Comparison of ENCODE assay signal across 7 cellular contexts in the genomic region with DNA sequence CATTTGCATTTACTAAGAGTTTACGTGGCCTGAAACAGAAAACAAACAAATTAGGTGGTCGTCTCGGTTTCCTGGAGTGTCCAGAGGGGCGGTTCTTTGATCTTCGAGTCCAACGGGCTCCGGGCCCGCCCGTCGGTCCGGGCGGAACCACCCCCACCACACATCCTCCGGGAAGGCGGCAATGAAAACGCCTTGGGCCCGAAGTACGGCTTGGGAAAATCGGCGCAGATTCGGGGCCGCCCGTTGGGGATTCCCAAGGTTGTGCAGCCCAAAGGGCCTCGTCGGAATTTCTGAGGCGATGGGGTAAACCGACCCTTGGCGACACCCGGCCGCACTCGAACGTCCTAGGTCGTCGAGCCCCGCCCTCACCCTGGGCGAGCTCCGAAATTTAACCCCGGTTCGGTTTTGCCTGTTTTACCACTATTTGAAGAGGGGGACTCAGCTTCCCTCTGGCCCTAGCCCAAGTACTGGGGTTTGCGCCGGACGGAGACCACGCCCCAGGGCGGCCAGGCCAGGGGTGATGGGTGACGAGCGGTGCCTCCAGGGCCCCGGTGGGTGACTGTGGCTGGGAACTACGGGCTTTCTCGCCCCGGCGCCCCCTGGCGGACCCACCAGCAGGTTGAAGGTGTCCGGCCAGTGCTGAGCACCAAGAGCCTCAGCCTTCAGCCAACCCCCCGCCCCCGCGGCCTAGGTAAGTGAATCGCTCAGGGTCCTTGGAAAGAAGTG. TPM values are rescaled to one million over a fixed set of nuclear protein-coding genes. Genes with fewer than 3 reads are reported as not detected.
DNase-seq lines count a peak whose midpoint lies in the region; ATAC-seq and TF ChIP-seq lines count a peak whose summit lies in the region.

No MANE protein-coding gene starts in this region.

- H3F3A ChIP-seq in SU-DHL-6 (ENCODE audit: insufficient read depth) = peaks cover 17% of the 10 kb centered on the region; the same call in 1 of the 2 replicates

- peak; percentile 74 for ATAC-seq in GM18520 (IDR thresholded peaks at IDR 0.05; ENCODE audit: unreplicated experiment)
- peak; percentile 67 for ATAC-seq in HG02840 (IDR thresholded peaks at IDR 0.05; ENCODE audit: low FRiP score, unreplicated experiment)

- intact Hi-C loops in ascending aorta (cut with DNase I) = loop anchor here (5.0 kb wide), 2 partner anchors 39 to 456 kb away; a partner anchor contains a TSS

- no peaks in the 10 kb centered on the region for H3K79me2 ChIP-seq in SU-DHL-6 (ENCODE audit: insufficient read depth, low read length)

- peak; percentile 42 to 91 for DNase-seq in ascending aorta (ENCODE audit: low spot score in 2 of 2)
- DNase-seq in iPS DF 19.7 (ENCODE audit: low read depth, low spot score) = peak; percentile 47
- no peak for DNase-seq in ACHN

- H3K9me2 ChIP-seq in SU-DHL-6 (replicated peaks; ENCODE audit: insufficient read depth, low read length) = no peaks in the 10 kb centered on the region

- peak overlapping the region; percentile 44 for H2AFZ ChIP-seq in SU-DHL-6 (ENCODE audit: low read depth, low read length, severe bottlenecking)

- in situ Hi-C loops in ACHN (cut with HindIII; ENCODE audit: low pct_ligation_motif_present, low pct_unique_long_range_greater_than_20kb, low sequenced_read_pairs) = no loop called here

- no peaks in the 10 kb centered on the region for H3K9me3 ChIP-seq in SU-DHL-6 (ENCODE audit: insufficient read depth, low read length)
- no peaks in the 10 kb centered on the region for H3K9me3 ChIP-seq in ascending aorta
- no peaks in the 10 kb centered on the region for H3K9me3 ChIP-seq in skeletal muscle tissue (ENCODE audit: control insufficient read depth in 3 of 3, low read length in 3 of 3)

- H3K9ac ChIP-seq in SU-DHL-6 (ENCODE audit: low read length) (peak overlapping the region; percentile 40), skeletal muscle tissue (ENCODE audit: low read depth in 1 of 3, low read length in 3 of 3) (peak overlapping the region; percentile 28 to 64 (median 52))

- H4K20me1 ChIP-seq in SU-DHL-6 (ENCODE audit: low read depth, low read length) = no peaks in the 10 kb centered on the region

- H3K4me3 ChIP-seq in SU-DHL-6 (ENCODE audit: insufficient read depth, low read length, poor library complexity, severe bottlenecking) (peak overlapping the region; percentile 46), ascending aorta (peak overlapping the region; percentile 50 to 68), skeletal muscle tissue (ENCODE audit: low read length in 3 of 3) (peak overlapping the region; percentile 56 to 59 (median 58))

- H3K27me3 ChIP-seq in SU-DHL-6 (ENCODE audit: low read length) (no peaks in the 10 kb centered on the region), ascending aorta (no peaks in the 10 kb centered on the region), skeletal muscle tissue (ENCODE audit: control insufficient read depth in 3 of 3, insufficient read depth in 3 of 3, low read length in 3 of 3) (no peaks in the 10 kb centered on the region)

- H3K27ac ChIP-seq in SU-DHL-6 (ENCODE audit: low read depth, low read length) (peak overlapping the region; percentile 31), ascending aorta (peak overlapping the region; percentile 78 to 81), skeletal muscle tissue (ENCODE audit: low read depth, low read length) (peak overlapping the region; percentile 61)

- H3K4me2 ChIP-seq in SU-DHL-6 (ENCODE audit: low read depth, low read length, poor library complexity, severe bottlenecking) = peak overlapping the region; percentile 59

- no peaks in the 10 kb centered on the region for H3K4me1 ChIP-seq in ascending aorta
- peaks cover 8 to 17% (median 12%) of the 10 kb centered on the region in 3 donors for H3K4me1 ChIP-seq in skeletal muscle tissue (ENCODE audit: control insufficient read depth in 3 of 3, insufficient read depth in 3 of 3, low read length in 3 of 3)

- H3K36me3 ChIP-seq in SU-DHL-6 (ENCODE audit: low read length) (peaks cover 10% of the 10 kb centered on the region; the same call in 1 of the 2 replicates), ascending aorta (peaks cover 24% of the 10 kb centered on the region in 2 donors), skeletal muscle tissue (ENCODE audit: control insufficient read depth in 3 of 3, insufficient read depth in 3 of 3, low read length in 3 of 3) (peaks cover 32 to 38% (median 36%) of the 10 kb centered on the region in 3 donors)

- TF ChIP-seq CTCF in SU-DHL-6 (IDR thresholded peaks at IDR 0.05; ENCODE audit: insufficient read depth, low read length, poor library complexity, severe bottlenecking) = peak; percentile 96
- TF ChIP-seq CTCF in ascending aorta (IDR thresholded peaks at IDR 0.05) = peak; percentile 64 to 70 (median 69)

RNA-seq across cellular contexts. Expression of a gene that starts 1.9 kb away (rescaled TPM):
- total RNA-seq in ascending aorta (not detected), skeletal muscle tissue (not detected)

RNA-seq across cellular contexts. Expression of a gene that starts 13.1 kb away (rescaled TPM):
- total RNA-seq in ascending aorta (53.4 TPM), skeletal muscle tissue (29.2 TPM)

RNA-seq across cellular contexts. Expression of a gene that starts 19.3 kb away (rescaled TPM):
- total RNA-seq in ascending aorta (171 TPM), skeletal muscle tissue (13.6 TPM)

Comparison
In these comparisons a context has a peak if more than half of its experiments do, and no peak if none do; other contexts are left out.
1. RNA of a gene that starts 19.3 kb away (total RNA-seq): 171 TPM in ascending aorta (single experiment); 13.6 TPM in skeletal muscle tissue (single experiment); every median in the first group is over 10 times any median in the second.
2. Peak in every context shown above with its lines, with median percentiles within 50 percentile points of each other: H3K27ac ChIP-seq and H3K4me3 ChIP-seq.